Comparison of ENCODE assay signal across 20 cellular contexts in the genomic region with DNA sequence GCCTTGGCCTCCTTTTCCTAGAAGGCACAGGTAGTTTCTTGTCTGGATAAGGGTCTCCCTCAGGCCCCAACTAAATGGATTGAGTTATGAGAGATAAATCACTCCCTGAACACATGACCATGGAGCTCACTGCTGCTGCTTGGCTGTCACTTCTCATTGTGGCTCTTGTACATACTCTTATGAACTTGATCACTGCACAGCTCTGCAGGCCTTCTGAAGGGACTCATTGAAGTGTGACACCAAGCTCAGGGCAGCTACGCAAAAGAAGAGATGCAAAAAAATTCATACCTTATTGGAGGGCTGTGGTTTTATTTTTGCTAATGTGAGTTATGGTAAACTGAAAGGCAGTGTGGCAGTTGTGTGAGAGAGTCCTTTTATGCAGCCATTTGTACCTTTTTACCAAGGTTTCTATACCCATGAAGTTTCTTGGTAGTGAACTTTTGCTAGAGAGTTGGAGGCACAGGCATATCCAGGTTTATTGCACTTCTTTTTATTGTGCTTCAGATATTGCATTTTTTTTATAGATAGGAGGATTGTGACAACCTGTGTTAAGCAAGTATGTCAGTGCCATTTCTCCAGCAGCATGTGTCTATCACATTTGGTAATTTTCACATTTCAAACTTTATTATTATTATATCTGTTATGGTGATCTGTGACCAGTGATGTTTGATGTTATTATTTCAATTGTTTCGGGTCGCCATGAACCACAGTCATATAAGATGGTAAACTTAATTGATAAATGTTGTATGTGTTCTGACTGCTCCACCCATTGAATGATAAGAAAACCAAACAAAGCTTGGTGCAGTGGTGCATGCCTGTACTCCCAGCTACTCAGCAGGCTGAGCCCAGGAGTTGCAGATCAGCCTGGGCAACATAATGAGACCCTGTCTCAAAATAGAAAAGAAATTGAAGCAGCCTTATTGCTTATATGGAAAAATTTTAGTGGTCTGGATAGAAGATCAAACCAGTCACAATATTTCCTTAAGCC.
DNase-seq lines count a peak whose midpoint lies in the region; ATAC-seq and TF ChIP-seq lines count a peak whose summit lies in the region.
"Had no signal": no experiment of that assay in that cellular context is flagged by ENCODE, and none has a peak within 500 bp of the region (broad histone marks: within the 10 kb centered on the region; RNA-seq: fewer than 3 reads in every experiment).

No MANE protein-coding gene starts in this region.

- peaks cover 35% of the 10 kb centered on the region for H3K4me1 ChIP-seq in OCI-LY7 (ENCODE audit: insufficient read depth, low read length, poor library complexity, severe bottlenecking)
- peaks cover 0 to 45% (median 22%) of the 10 kb centered on the region in 6 donors for H3K4me1 ChIP-seq in spleen
- H3K4me1 ChIP-seq: psoas muscle had no signal

- H2AFZ ChIP-seq in OCI-LY7 (ENCODE audit: low read length), result no peak overlapping the region

- POLR2A ChIA-PET in OCI-LY7 (lab: Charles Lee), result interaction anchor here (0.7 to 1.7 kb wide), 5 partner anchors 10 to 38 kb away, joined by 3 to 5 read pairs (median 3); no protein-coding TSS in a partner anchor

- H3K36me3 ChIP-seq in OCI-LY7 (ENCODE audit: insufficient read depth, low read length) (peaks cover 48% of the 10 kb centered on the region), spleen (peaks cover 0 to 47% (median 15%) of the 10 kb centered on the region in 6 donors)

- H3K9me3 ChIP-seq in OCI-LY7 (ENCODE audit: low read length) (no peaks in the 10 kb centered on the region), spleen (no peaks in the 10 kb centered on the region)
- H3K9me3 ChIP-seq: psoas muscle had no signal

- TF ChIP-seq POLR2A in GM18505 (IDR thresholded peaks at IDR 0.05; ENCODE audit: borderline replicate concordance, extremely low read depth, insufficient read depth, insufficient read length) (no peak), spleen (IDR thresholded peaks at IDR 0.05) (no peak)

- peak; percentile 42 for DNase-seq in OCI-LY7 (ENCODE audit: low spot score)
- no peak for DNase-seq in spleen
- no peak for DNase-seq in MV-4-11 (lab: John Stamatoyannopoulos, UW)
- no peak for DNase-seq in DMS 273 treated with DMSO at 0.1 percent for 48 hours (lab: John Stamatoyannopoulos, UW)
- DNase-seq: dorsolateral prefrontal cortex; NCI-H1105 treated with DMSO at 0.1 percent for 48 hours; psoas muscle; stimulated activated CD4-positive, alpha-beta T cell treated with anti-CD3 and anti-CD28 coated beads, Interleukin-4, amount 100 ng/mL, for 24 hours; substantia nigra; T-helper 9 cell had no signal

- CTCF ChIA-PET in OCI-LY7 (lab: Charles Lee; ENCODE audit: unreplicated experiment), result no interaction called here

- H3K4me3 ChIP-seq in OCI-LY7 (ENCODE audit: low read depth, low read length, poor library complexity, severe bottlenecking), result no peak overlapping the region
- peak overlapping the region in 2 of 8 donors; percentile 21 to 57 for H3K4me3 ChIP-seq in spleen
- H3K4me3 ChIP-seq: cardiac muscle cell, dorsolateral prefrontal cortex, psoas muscle, SK-N-MC, skin epidermis had no signal

- no peaks in the 10 kb centered on the region for H3K27me3 Mint-ChIP-seq in stimulated activated memory B cell treated with anti-CD40 and anti-IgM and Interleukin-4, amounts not matched to agents 10 μg/mL and 1 μg/mL and 100 μg/mL, for 72 hours
- H3K27me3 Mint-ChIP-seq: activated T-helper 17 cell treated with anti-CD3 and anti-CD28 coated beads, Interleukin-2, amount 50 U/mL, for 72 hours had no signal

- 83 to 93% (median 90%) methylated on average over 3 of the region's 3 CpGs for WGBS in spleen, 5 donors

- H3K36me3 Mint-ChIP-seq in stimulated activated memory B cell treated with anti-CD40 and anti-IgM and Interleukin-4, amounts not matched to agents 10 μg/mL and 1 μg/mL and 100 μg/mL, for 72 hours, result peaks cover 51% of the 10 kb centered on the region

- BruUV-seq in OCI-LY7 (replicated peaks; lab: Mats Ljungman, UMichigan), result no TSS peak

- TF ChIP-seq CTCF in OCI-LY7 (conservative IDR thresholded peaks at IDR 0.05; ENCODE audit: low read length) (no peak), spleen (IDR thresholded peaks at IDR 0.05 in 8 of 11, conservative IDR thresholded peaks at IDR 0.05 in 3 of 11) (no peak)

- H3K4me1 Mint-ChIP-seq in stimulated activated memory B cell treated with anti-CD40 and anti-IgM and Interleukin-4, amounts not matched to agents 10 μg/mL and 1 μg/mL and 100 μg/mL, for 72 hours, result peaks cover 76% of the 10 kb centered on the region

- H4K20me1 ChIP-seq in OCI-LY7 (ENCODE audit: insufficient read depth, low read length), result peaks cover 8% of the 10 kb centered on the region; the same call in 1 of the 2 replicates

- H3K9me2 ChIP-seq in OCI-LY7 (ENCODE audit: insufficient read depth, low read length), result no peaks in the 10 kb centered on the region

- no peaks in the 10 kb centered on the region for H3K79me2 ChIP-seq in OCI-LY7 (ENCODE audit: insufficient read depth, low read depth, low read length)

- H3K4me2 ChIP-seq in OCI-LY7 (ENCODE audit: low read length), result 0 out of 2 replicates have a peak overlapping the region, but pooled peaks have one; percentile 6
- H3K4me2 ChIP-seq: KMS-11 had no signal

- no peaks in the 10 kb centered on the region for H3K27me3 ChIP-seq in spleen (replicated peaks in 1 of 7)
- H3K27me3 ChIP-seq: cardiac muscle cell, dorsolateral prefrontal cortex had no signal

- intact Hi-C loops in OCI-LY7 (cut with micrococcal nuclease; ENCODE audit: unreplicated experiment) (no loop called here), spleen (cut with DNase I; ENCODE audit: low total_unique reads) (no loop called here)

- no peak overlapping the region for H3K27ac ChIP-seq in OCI-LY7 (ENCODE audit: low read depth, low read length, poor library complexity, severe bottlenecking)
- H3K27ac ChIP-seq in spleen, result peak overlapping the region in 2 of 8 donors; percentile 21 to 41
- H3K27ac ChIP-seq: cardiac muscle cell, dorsolateral prefrontal cortex, KMS-11, psoas muscle, SK-N-MC, skin epidermis had no signal

- H3K27ac Mint-ChIP-seq in stimulated activated memory B cell treated with anti-CD40 and anti-IgM and Interleukin-4, amounts not matched to agents 10 μg/mL and 1 μg/mL and 100 μg/mL, for 72 hours, result peak overlapping the region; percentile 80
- H3K27ac Mint-ChIP-seq: activated T-helper 17 cell treated with anti-CD3 and anti-CD28 coated beads, Interleukin-2, amount 50 U/mL, for 72 hours; mesothelial cell of epicardium had no signal

- peak overlapping the region; percentile 53 for H3K4me3 Mint-ChIP-seq in stimulated activated memory B cell treated with anti-CD40 and anti-IgM and Interleukin-4, amounts not matched to agents 10 μg/mL and 1 μg/mL and 100 μg/mL, for 72 hours
- H3K4me3 Mint-ChIP-seq: activated T-helper 17 cell treated with anti-CD3 and anti-CD28 coated beads, Interleukin-2, amount 50 U/mL, for 72 hours; mesothelial cell of epicardium had no signal

- no peaks in the 10 kb centered on the region for H3K9me3 Mint-ChIP-seq in stimulated activated memory B cell treated with anti-CD40 and anti-IgM and Interleukin-4, amounts not matched to agents 10 μg/mL and 1 μg/mL and 100 μg/mL, for 72 hours
- H3K9me3 Mint-ChIP-seq: activated T-helper 17 cell treated with anti-CD3 and anti-CD28 coated beads, Interleukin-2, amount 50 U/mL, for 72 hours had no signal

- ATAC-seq in GM18505 (IDR thresholded peaks at IDR 0.05; ENCODE audit: unreplicated experiment), result peak; percentile 50
- peak; percentile 45 for ATAC-seq in HG02678 (IDR thresholded peaks at IDR 0.05; ENCODE audit: unreplicated experiment)
- ATAC-seq in stimulated activated memory B cell treated with anti-CD40 and anti-IgM and Interleukin-4, amounts not matched to agents 10 μg/mL and 1 μg/mL and 100 μg/mL, for 72 hours, result peak; percentile 90
- ATAC-seq in GM21367 (IDR thresholded peaks at IDR 0.05; ENCODE audit: unreplicated experiment), result no peak
- ATAC-seq: activated T-helper 17 cell treated with anti-CD3 and anti-CD28 coated beads, Interleukin-2, amount 50 U/mL, for 72 hours; psoas muscle had no signal
